ENCODE assay signal across 13 cellular contexts in genomic region chr6:12114055-12114503, GRCh38.
DNase-seq lines count a peak whose midpoint lies in the region; ATAC-seq, FAIRE-seq and TF ChIP-seq lines count a peak whose summit lies in the region.
"Had no signal": no experiment of that assay in that cellular context is flagged by ENCODE, and none has a peak within 500 bp of the region (broad histone marks: within the 10 kb centered on the region; RNA-seq: fewer than 3 reads in every experiment).

No MANE protein-coding gene starts in this region.

- H3K79me2 ChIP-seq in Karpas-422 (ENCODE audit: low read length), result peaks cover 65% of the 10 kb centered on the region

- TF ChIP-seq CTCF in GM12865 (IDR thresholded peaks at IDR 0.05; ENCODE audit: insufficient read depth, low read depth, low read length, missing control alignments) (no peak), esophagus squamous epithelium (IDR thresholded peaks at IDR 0.05) (no peak)

- TF ChIP-seq POLR2A in esophagus squamous epithelium (IDR thresholded peaks at IDR 0.05), result no peak

- H3K9me3 Mint-ChIP-seq in naive B cell, result peaks cover 0 to 27% (median 13%) of the 10 kb centered on the region in 7 donors

- peak; percentile 94 for FAIRE-seq in GM19239 (lab: Jason Lieb, UNC)
- FAIRE-seq: kidney had no signal

- no peak overlapping the region for H3K27ac ChIP-seq in Karpas-422 (ENCODE audit: low read length)
- H3K27ac ChIP-seq in esophagus squamous epithelium, result no peak overlapping the region
- H3K27ac ChIP-seq: gastrocnemius medialis had no signal

- H3K9me3 ChIP-seq in Karpas-422 (ENCODE audit: low read length) (no peaks in the 10 kb centered on the region), esophagus squamous epithelium (no peaks in the 10 kb centered on the region)
- H3K9me3 ChIP-seq: gastrocnemius medialis had no signal

- peak overlapping the region; percentile 36 for H3K4me2 ChIP-seq in Karpas-422 (ENCODE audit: low read depth, low read length, poor library complexity, severe bottlenecking)

- no peaks in the 10 kb centered on the region for H3K9me2 ChIP-seq in Karpas-422 (replicated peaks; ENCODE audit: insufficient read depth, low read length)

- ATAC-seq in naive B cell (ENCODE audit: low read depth in 2 of 2), result peak; percentile 85
- no peak for ATAC-seq in HG03342 (IDR thresholded peaks at IDR 0.05; ENCODE audit: unreplicated experiment)
- no peak for ATAC-seq in HG02970 (IDR thresholded peaks at IDR 0.05; ENCODE audit: low FRiP score, unreplicated experiment)
- ATAC-seq: gastrocnemius medialis had no signal

- H3K4me3 ChIP-seq in GM12865 (ENCODE audit: low read depth, low read length), result peak overlapping the region; percentile 48
- H3K4me3 ChIP-seq in Karpas-422 (ENCODE audit: low read length), result no peak overlapping the region
- H3K4me3 ChIP-seq in esophagus squamous epithelium, result no peak overlapping the region
- H3K4me3 ChIP-seq: gastrocnemius medialis, MG63 had no signal

- peaks cover 23 to 34% of the 10 kb centered on the region in 2 donors for H3K36me3 Mint-ChIP-seq in naive B cell

- H3K4me1 ChIP-seq in Karpas-422 (ENCODE audit: low read length) (peaks cover 41% of the 10 kb centered on the region), esophagus squamous epithelium (peaks cover 0 to 11% (median 3%) of the 10 kb centered on the region in 3 donors)
- H3K4me1 ChIP-seq: gastrocnemius medialis had no signal

- 0 out of 2 replicates have a peak, but pooled peaks cover 4% of the 10 kb centered on the region for H3K36me3 ChIP-seq in Karpas-422 (ENCODE audit: insufficient read depth, low read length)
- H3K36me3 ChIP-seq in esophagus squamous epithelium, result peaks cover 0 to 32% (median 0%) of the 10 kb centered on the region in 3 donors

- intact Hi-C loops in esophagus squamous epithelium (cut with DNase I), result no loop called here

- peak overlapping the region in 6 of 8 donors; percentile 13 to 74 (median 48) for H3K4me3 Mint-ChIP-seq in naive B cell

- no peaks in the 10 kb centered on the region for H3K27me3 ChIP-seq in Karpas-422 (ENCODE audit: low read length)
- H3K27me3 ChIP-seq in esophagus squamous epithelium, result no peaks in the 10 kb centered on the region
- H3K27me3 ChIP-seq: gastrocnemius medialis, MG63 had no signal

- no peak overlapping the region for H2AFZ ChIP-seq in Karpas-422 (ENCODE audit: low read length)

- H3K4me1 Mint-ChIP-seq in naive B cell, result peaks cover 41 to 52% (median 52%) of the 10 kb centered on the region in 3 donors

- H3K27ac Mint-ChIP-seq in naive B cell, result peak overlapping the region; percentile 30 to 97 (median 80)

- H3K9ac ChIP-seq in Karpas-422 (ENCODE audit: low read length), result no peak overlapping the region

- no peaks in the 10 kb centered on the region for H4K20me1 ChIP-seq in Karpas-422 (ENCODE audit: insufficient read depth, low read depth, low read length)

- no peaks in the 10 kb centered on the region for H3K27me3 Mint-ChIP-seq in naive B cell

- peak; percentile 61 for DNase-seq in GM12865 (ENCODE audit: low read depth)
- DNase-seq in GM19239 (ENCODE audit: insufficient read length, low spot score), result no peak
- no peak for DNase-seq in Karpas-422
- peak; percentile 29 for DNase-seq in naive B cell
- no peak for DNase-seq in esophagus squamous epithelium (lab: John Stamatoyannopoulos, UW)
- DNase-seq: aorta; effector CD8-positive, alpha-beta T cell; gastrocnemius medialis; kidney; MG63; OCI-M1 had no signal

- 93% methylated on average over 6 of the region's 6 CpGs for WGBS in esophagus squamous epithelium, 2 donors

Comparison
In these comparisons a context has a peak if more than half of its experiments do, and no peak if none do; other contexts are left out.
1. DNase-seq: peak in GM12865 (single experiment) and naive B cell (single experiment); none in GM19239 (single experiment), Karpas-422 (single experiment) and esophagus squamous epithelium (single experiment).
2. ATAC-seq: peak in naive B cell (2 of 2); none in HG03342 (single experiment) and HG02970 (single experiment).